18 cellular contexts compared by ENCODE assay signal in the genomic region with DNA sequence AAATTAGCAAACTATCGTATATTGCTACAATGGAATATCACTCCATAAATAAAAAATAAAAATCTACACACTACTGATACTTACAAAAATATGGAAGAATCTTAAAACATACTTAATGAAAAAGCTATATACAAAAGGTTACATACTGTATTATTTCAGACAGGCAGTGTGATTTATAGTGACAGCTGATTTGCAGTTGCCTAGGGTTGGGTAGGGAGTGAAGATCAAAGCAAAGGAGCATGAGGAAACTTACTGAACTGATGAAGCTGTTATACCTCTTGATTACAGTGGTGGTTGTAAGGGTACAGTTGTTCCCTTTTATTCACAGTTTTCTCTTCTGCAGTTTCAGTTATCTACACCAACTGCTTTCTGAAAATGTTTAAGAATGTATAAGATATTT.
DNase-seq lines count a peak whose midpoint lies in the region.
"Had no signal": no experiment of that assay in that cellular context is flagged by ENCODE, and none has a peak within 500 bp of the region (broad histone marks: within the 10 kb centered on the region; RNA-seq: fewer than 3 reads in every experiment).

No MANE protein-coding gene starts in this region.

- DNase-seq in NCI-H69 (lab: John Stamatoyannopoulos, UW) (peak; percentile 33), SW480 (ENCODE audit: low spot score) (peak; percentile 54), left kidney (ENCODE audit: low read depth, low spot score) (peak; percentile 48), NCI-H2227 treated with DMSO at 0.1 percent for 48 hours (lab: John Stamatoyannopoulos, UW) (no peak), activated gamma-delta T cell treated with Interleukin-2 at 50 U/mL for 16 hours (no peak)
- no peak for DNase-seq in stimulated activated CD4-positive, alpha-beta T cell treated with anti-CD3 and anti-CD28 coated beads, Interleukin-12 subunit alpha, Interleukin-12 subunit beta, amount 100 ng/mL, for 4 hours
- DNase-seq: 8988T; ACHN; AML-193; BE2C; CD4-positive, alpha-beta T cell; CD8-positive, alpha-beta memory T cell; DMS 273 treated with DMSO at 0.1 percent for 48 hours; DMS79; EL; GDM1; GOT3; HFFc6 had no signal

Comparison
In these comparisons a context has a peak if more than half of its experiments do, and no peak if none do; other contexts are left out.
1. DNase-seq: peak in NCI-H69 (single experiment), SW480 (single experiment) and left kidney (single experiment); none in NCI-H2227 treated with DMSO at 0.1 percent for 48 hours (single experiment), stimulated activated CD4-positive, alpha-beta T cell treated with anti-CD3 and anti-CD28 coated beads, Interleukin-12 subunit alpha, Interleukin-12 subunit beta, amount 100 ng/mL, for 4 hours (single experiment) and activated gamma-delta T cell treated with Interleukin-2 at 50 U/mL for 16 hours (single experiment).